Comparison of ENCODE assay signal across 8 cellular contexts in the genomic region with DNA sequence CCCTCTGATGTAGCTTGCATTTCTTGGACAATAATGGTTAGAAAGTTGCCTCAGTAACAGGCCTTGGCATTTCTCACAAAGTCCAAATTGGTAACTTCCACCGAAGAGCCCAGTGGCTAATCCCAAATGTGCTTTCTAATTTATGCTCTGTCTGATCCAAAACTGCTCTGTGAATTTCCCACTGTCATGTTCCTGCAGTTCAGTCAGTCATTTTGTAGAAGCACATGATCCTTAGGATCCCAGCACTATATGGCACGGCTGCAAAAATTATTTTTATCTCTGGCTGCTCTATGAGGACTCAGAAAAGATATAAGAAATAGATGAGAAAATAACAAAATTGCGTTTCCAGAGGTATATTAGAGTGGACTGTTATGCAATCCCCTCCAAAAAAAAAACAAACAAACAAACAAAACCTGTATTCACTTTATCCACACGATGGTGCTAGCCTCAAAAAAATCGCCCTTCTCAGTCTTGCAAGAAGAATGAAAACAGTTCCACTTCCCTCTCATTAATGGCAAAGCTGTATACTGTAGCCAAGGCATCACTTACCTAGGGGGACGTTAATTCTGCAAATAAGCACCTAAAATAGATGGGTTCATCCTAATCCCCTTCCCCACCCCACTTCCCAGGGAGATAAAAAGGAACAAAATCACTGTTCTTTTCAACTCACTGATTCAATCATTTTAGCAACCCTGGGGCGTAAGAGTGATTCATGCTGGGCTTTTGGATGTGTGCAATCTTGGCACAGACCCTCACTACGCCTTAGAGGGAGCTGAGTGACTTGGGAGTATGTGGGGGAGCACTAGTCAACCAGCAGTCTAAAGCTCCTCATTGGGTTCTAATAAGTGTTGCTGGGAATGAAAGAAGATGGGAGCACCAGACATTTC.
A peak's percentile ranks its signal among the peaks of the same experiment; 100 is the strongest.
DNase-seq lines count a peak whose midpoint lies in the region; ATAC-seq and TF ChIP-seq lines count a peak whose summit lies in the region.

No MANE protein-coding gene starts in this region.

- DNase-seq in Daoy (ENCODE audit: low read depth) (peak; percentile 73), NCI-H1048 (lab: John Stamatoyannopoulos, UW) (peak; percentile 12), right atrium auricular region (ENCODE audit: low spot score) (no peak)
- DNase-seq in activated CD8-positive, alpha-beta memory T cell treated with anti-CD3 and anti-CD28 coated beads for 24 hours, result no peak

- H3K9me3 ChIP-seq in right atrium auricular region (no peaks in the 10 kb centered on the region), skeletal muscle satellite cell (replicated peaks; ENCODE audit: low read length) (no peaks in the 10 kb centered on the region)

- peak; percentile 76 for ATAC-seq in GM21576 (IDR thresholded peaks at IDR 0.05; ENCODE audit: unreplicated experiment)
- no peak for ATAC-seq in GM18520 (IDR thresholded peaks at IDR 0.05; ENCODE audit: unreplicated experiment)

- H3K9ac ChIP-seq in skeletal muscle satellite cell (ENCODE audit: low read depth, low read length), result no peak overlapping the region

- no peaks in the 10 kb centered on the region for H3K4me1 ChIP-seq in right atrium auricular region
- H3K4me1 ChIP-seq in skeletal muscle satellite cell (ENCODE audit: control insufficient read depth, insufficient read depth, low read length), result peaks cover 6% of the 10 kb centered on the region

- TF ChIP-seq CTCF in right atrium auricular region (IDR thresholded peaks at IDR 0.05), result peak; percentile 31 to 73

- H3K27me3 ChIP-seq in right atrium auricular region, result no peaks in the 10 kb centered on the region
- no peaks in the 10 kb centered on the region for H3K27me3 ChIP-seq in skeletal muscle satellite cell (ENCODE audit: control insufficient read depth, insufficient read depth, low read length)

- H3K4me2 ChIP-seq in skeletal muscle satellite cell (ENCODE audit: low read length), result peak overlapping the region; percentile 67

- H3K36me3 ChIP-seq in right atrium auricular region, result no peaks in the 10 kb centered on the region
- no peaks in the 10 kb centered on the region for H3K36me3 ChIP-seq in skeletal muscle satellite cell (ENCODE audit: insufficient read depth, low read length)

- H3K4me3 ChIP-seq in right atrium auricular region, result no peak overlapping the region
- H3K4me3 ChIP-seq in skeletal muscle satellite cell (ENCODE audit: low read length), result peak overlapping the region; percentile 12

- H3K27ac ChIP-seq in angular gyrus (ENCODE audit: low read depth, low read length), result peak overlapping the region; percentile 51
- no peak overlapping the region for H3K27ac ChIP-seq in right atrium auricular region

Comparison
In these comparisons a context has a peak if more than half of its experiments do, and no peak if none do; other contexts are left out.
1. DNase-seq: peak in Daoy (single experiment) and NCI-H1048 (single experiment); none in right atrium auricular region (single experiment) and activated CD8-positive, alpha-beta memory T cell treated with anti-CD3 and anti-CD28 coated beads for 24 hours (single experiment).